ENCODE assay signal across 8 cellular contexts in the genomic region with DNA sequence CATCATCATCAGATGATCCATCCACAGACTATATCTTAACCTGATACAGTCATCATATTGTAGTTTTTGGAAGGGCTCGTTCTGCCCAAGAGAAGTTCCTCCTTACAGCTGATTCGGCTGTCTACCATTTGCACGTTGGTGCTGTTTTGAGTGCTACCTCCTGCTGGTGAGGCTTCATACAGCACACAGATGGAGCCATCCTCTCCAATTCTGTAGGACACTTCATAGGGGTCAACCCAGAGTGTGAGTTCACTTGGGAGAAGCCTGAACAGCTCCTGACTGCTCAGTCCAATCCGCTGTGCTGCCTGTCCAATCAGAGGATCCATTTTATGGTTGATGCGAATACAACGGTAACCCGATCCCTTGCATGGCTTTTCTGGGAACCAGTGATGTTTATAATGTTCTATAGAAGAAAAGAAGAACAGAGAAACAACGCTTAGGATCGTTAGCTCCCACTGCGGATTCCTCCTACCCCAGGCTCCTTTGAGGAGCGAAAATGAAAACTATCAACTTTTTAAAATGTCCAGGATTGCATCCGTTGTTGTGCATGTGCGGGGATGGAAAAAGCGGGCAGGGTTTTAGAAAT. TPM values are rescaled to one million over a fixed set of nuclear protein-coding genes. Genes with fewer than 3 reads are reported as not detected.
DNase-seq lines count a peak whose midpoint lies in the region; ATAC-seq and TF ChIP-seq lines count a peak whose summit lies in the region.

No MANE protein-coding gene starts in this region.

- peak; percentile 87 for TF ChIP-seq CTCF in GM12873 (IDR thresholded peaks at IDR 0.05; ENCODE audit: insufficient read depth, low read depth, low read length, missing control alignments)
- TF ChIP-seq CTCF in choroid plexus epithelial cell (conservative IDR thresholded peaks at IDR 0.05; ENCODE audit: low read depth, low read length): peak; percentile 91

- peak overlapping the region; percentile 96 for H3K4me3 ChIP-seq in choroid plexus epithelial cell (ENCODE audit: low read depth, low read length)

- DNase-seq in NCI-H460 (ENCODE audit: extremely low read depth, low read depth): peak; percentile 88
- peak; percentile 38 to 49 for DNase-seq in activated CD4-positive, alpha-beta T cell treated with anti-CD3 and anti-CD28 coated beads for 24 hours (ENCODE audit: low read depth in 2 of 2)
- peak; percentile 99 for DNase-seq in choroid plexus epithelial cell (ENCODE audit: low read depth)
- DNase-seq in kidney tubule cell (ENCODE audit: low spot score): peak; percentile 90
- peak; percentile 33 to 58 for DNase-seq in stimulated activated CD4-positive, alpha-beta T cell treated with anti-CD3 and anti-CD28 coated beads, Interleukin-1b, Interleukin-23, amount 100 ng/mL, for 4 hours (ENCODE audit: low read depth in 2 of 2)

- ATAC-seq in HG03280 (IDR thresholded peaks at IDR 0.05; ENCODE audit: unreplicated experiment) (peak; percentile 26), HG03108 (IDR thresholded peaks at IDR 0.05; ENCODE audit: unreplicated experiment) (no peak)

RNA-seq across cellular contexts. Expression of a gene that starts 1.5 kb away (rescaled TPM):
- 29.5 and 32.6 TPM in 2 replicates for total RNA-seq in NCI-H460 (2014; rRNA removed; shearing (Covaris generic))
- 2.7 and 3.4 TPM in 2 replicates for polyA plus RNA-seq in NCI-H460 (2014; cell fraction: nucleus; rRNA removed)

Comparison
In these comparisons a context has a peak if more than half of its experiments do, and no peak if none do; other contexts are left out.
1. DNase-seq: peak in every context shown above with its lines; median percentile 99 in choroid plexus epithelial cell; 90 in kidney tubule cell; 88 in NCI-H460; 46 in stimulated activated CD4-positive, alpha-beta T cell treated with anti-CD3 and anti-CD28 coated beads, Interleukin-1b, Interleukin-23, amount 100 ng/mL, for 4 hours; 44 in activated CD4-positive, alpha-beta T cell treated with anti-CD3 and anti-CD28 coated beads for 24 hours.